ENCODE assay signal across 16 cellular contexts in genomic region chr11:116189378-116190170, GRCh38.
"Had no signal": no experiment of that assay in that cellular context is flagged by ENCODE, and none has a peak within 500 bp of the region (broad histone marks: within the 10 kb centered on the region; RNA-seq: fewer than 3 reads in every experiment).

No MANE protein-coding gene starts in this region.

- H3K4me3 Mint-ChIP-seq: activated B cell treated with CpG ODN at 0.5 μM for 24 hours; activated CD4-positive, alpha-beta T cell treated with anti-CD3 and anti-CD28 coated beads, Interleukin-2, amount 10 ng/mL, durations not matched to agents 24 days and 14 days; activated naive CD4-positive, alpha-beta T cell treated with anti-CD3 and anti-CD28 coated beads for 36 hours; central memory CD8-positive, alpha-beta T cell; dendritic cell treated with granulocyte-macrophage colony-stimulating factor and Interleukin-4, amounts not matched to agents 40 ng/mL and 50 ng/mL, for 4 days; natural killer cell; stimulated activated naive CD8-positive, alpha-beta T cell treated with anti-CD3 and anti-CD28 coated beads, Interleukin-15, Interleukin-2, amounts not matched to agents 100 ng/mL and 50 ng/mL, for 24 hours; T-helper 1 cell treated with Interleukin-12 subunit alpha and Interleukin-12 subunit beta and Interleukin-4 antibody, amounts not matched to agents 30 μg/mL and 1 μg/mL, for 36 hours had no signal

- H3K36me3 ChIP-seq: pancreas, uterus had no signal

- H3K27me3 ChIP-seq: pancreas, testis, uterus had no signal

- H3K27ac ChIP-seq: pancreas, testis, uterus had no signal

- H3K4me1 Mint-ChIP-seq: activated B cell treated with CpG ODN at 0.5 μM for 24 hours; activated CD4-positive, alpha-beta T cell treated with anti-CD3 and anti-CD28 coated beads, Interleukin-2, amount 10 ng/mL, durations not matched to agents 24 days and 14 days; central memory CD8-positive, alpha-beta T cell; natural killer cell had no signal

- H3K27ac Mint-ChIP-seq: activated B cell treated with CpG ODN at 0.5 μM for 24 hours; activated CD4-positive, alpha-beta T cell treated with anti-CD3 and anti-CD28 coated beads, Interleukin-2, amount 10 ng/mL, durations not matched to agents 24 days and 14 days; activated naive CD4-positive, alpha-beta T cell treated with anti-CD3 and anti-CD28 coated beads for 36 hours; dendritic cell treated with granulocyte-macrophage colony-stimulating factor and Interleukin-4, amounts not matched to agents 40 ng/mL and 50 ng/mL, for 4 days; natural killer cell; stimulated activated naive CD8-positive, alpha-beta T cell treated with anti-CD3 and anti-CD28 coated beads, Interleukin-15, Interleukin-2, amounts not matched to agents 100 ng/mL and 50 ng/mL, for 24 hours; T-helper 1 cell treated with Interleukin-12 subunit alpha and Interleukin-12 subunit beta and Interleukin-4 antibody, amounts not matched to agents 30 μg/mL and 1 μg/mL, for 36 hours had no signal

- H3K9me3 ChIP-seq: pancreas, testis, uterus had no signal

- H3K36me3 Mint-ChIP-seq: natural killer cell had no signal

- H3K4me1 ChIP-seq: testis had no signal

- H3K4me3 ChIP-seq: pancreas, testis, uterus had no signal

- H3K9me3 Mint-ChIP-seq: activated B cell treated with CpG ODN at 0.5 μM for 24 hours; activated CD4-positive, alpha-beta T cell treated with anti-CD3 and anti-CD28 coated beads, Interleukin-2, amount 10 ng/mL, durations not matched to agents 24 days and 14 days; activated naive CD4-positive, alpha-beta T cell treated with anti-CD3 and anti-CD28 coated beads for 36 hours; central memory CD8-positive, alpha-beta T cell; dendritic cell treated with granulocyte-macrophage colony-stimulating factor and Interleukin-4, amounts not matched to agents 40 ng/mL and 50 ng/mL, for 4 days; natural killer cell; stimulated activated naive CD8-positive, alpha-beta T cell treated with anti-CD3 and anti-CD28 coated beads, Interleukin-15, Interleukin-2, amounts not matched to agents 100 ng/mL and 50 ng/mL, for 24 hours; T-helper 1 cell treated with Interleukin-12 subunit alpha and Interleukin-12 subunit beta and Interleukin-4 antibody, amounts not matched to agents 30 μg/mL and 1 μg/mL, for 36 hours had no signal

- DNase-seq: activated B cell treated with CpG ODN at 0.5 μM for 24 hours; activated CD4-positive, alpha-beta T cell treated with anti-CD3 and anti-CD28 coated beads, Interleukin-2, amount 10 ng/mL, durations not matched to agents 24 days and 14 days; activated CD8-positive, alpha-beta memory T cell treated with anti-CD3 and anti-CD28 coated beads for 24 hours; activated naive CD4-positive, alpha-beta T cell treated with anti-CD3 and anti-CD28 coated beads for 36 hours; hippocampal formation; left cardiac atrium; mammary epithelial cell; natural killer cell; pancreas; stimulated activated CD4-positive, alpha-beta T cell treated with anti-CD3 and anti-CD28 coated beads, Interleukin-2, amount 100 ng/mL, for 48 hours; testis; uterus had no signal
